Comparison of ENCODE assay signal across 8 cellular contexts in the genomic region with DNA sequence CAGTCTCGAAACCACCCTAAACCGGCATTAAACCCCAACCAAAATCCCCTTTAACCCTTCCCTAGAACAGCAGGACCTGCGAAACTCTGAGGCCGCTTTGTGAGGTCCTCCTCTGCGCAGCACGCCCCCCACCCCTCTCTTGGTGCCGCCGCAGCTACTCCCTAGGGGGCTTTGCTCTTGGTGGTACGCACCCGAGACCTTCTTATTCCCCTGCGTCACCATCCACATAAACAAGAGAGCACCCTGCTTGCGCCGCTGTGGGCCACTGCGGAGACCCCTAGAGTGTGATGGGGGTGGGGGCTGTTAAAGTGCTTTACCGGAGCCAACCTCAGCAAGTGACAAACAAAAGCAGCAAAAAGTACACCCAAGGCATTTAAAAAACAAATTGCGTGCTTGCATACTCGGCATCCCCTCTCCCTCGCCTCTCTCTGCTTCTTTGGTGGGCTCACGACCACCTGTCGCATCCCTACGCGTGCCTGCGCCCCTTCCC. TPM values are rescaled to one million over a fixed set of nuclear protein-coding genes. Genes with fewer than 3 reads are reported as not detected.
A peak's percentile ranks its signal among the peaks of the same experiment; 100 is the strongest.
DNase-seq lines count a peak whose midpoint lies in the region; ATAC-seq and TF ChIP-seq lines count a peak whose summit lies in the region.

No MANE protein-coding gene starts in this region.

- WGBS in psoas muscle, 3 donors: 45 to 57% (median 53%) methylated on average over 23 of the region's 23 CpGs

- TF ChIP-seq CTCF in DOHH2 (IDR thresholded peaks at IDR 0.05; ENCODE audit: low read depth, low read length, poor library complexity, severe bottlenecking): no peak
- no peak for TF ChIP-seq CTCF in fibroblast of lung (conservative IDR thresholded peaks at IDR 0.05 in 1 of 2, IDR thresholded peaks at IDR 0.05 in 1 of 2; ENCODE audit: low read depth in 1 of 2, low read length in 2 of 2)
- no peak for TF ChIP-seq CTCF in psoas muscle (IDR thresholded peaks at IDR 0.05)

- no peaks in the 10 kb centered on the region for H4K20me1 ChIP-seq in DOHH2 (ENCODE audit: control insufficient read depth, insufficient read depth, low read depth, low read length)
- H4K20me1 ChIP-seq in fibroblast of lung (ENCODE audit: control insufficient read depth, extremely low read depth, insufficient read depth, low read length): no peaks in the 10 kb centered on the region

- H3K27me3 ChIP-seq in DOHH2 (ENCODE audit: control insufficient read depth, low read length) (peaks cover 29% of the 10 kb centered on the region), fibroblast of lung (ENCODE audit: control insufficient read depth, insufficient read depth, low read length) (peaks cover 32% of the 10 kb centered on the region), psoas muscle (ENCODE audit: insufficient read depth in 3 of 3, low read length in 2 of 3) (peaks cover 0 to 51% (median 13%) of the 10 kb centered on the region in 3 donors), SJCRH30 (no peaks in the 10 kb centered on the region; the same call in 1 of the 2 replicates)

- H3F3A ChIP-seq in DOHH2 (ENCODE audit: control insufficient read depth, insufficient read depth): no peaks in the 10 kb centered on the region

- no peak overlapping the region for H2AFZ ChIP-seq in fibroblast of lung (ENCODE audit: low read length)

- no peaks in the 10 kb centered on the region for H3K9me3 ChIP-seq in DOHH2 (ENCODE audit: control insufficient read depth, insufficient read depth, low read length)
- no peaks in the 10 kb centered on the region for H3K9me3 ChIP-seq in SK-N-MC (ENCODE audit: low read depth, low read length)
- no peaks in the 10 kb centered on the region for H3K9me3 ChIP-seq in fibroblast of lung (ENCODE audit: control insufficient read depth, insufficient read depth, low read depth, low read length)
- H3K9me3 ChIP-seq in psoas muscle: no peaks in the 10 kb centered on the region
- H3K9me3 ChIP-seq in SJCRH30 (replicated peaks): no peaks in the 10 kb centered on the region; the same call in 1 of the 2 replicates

- peaks cover 21% of the 10 kb centered on the region for H3K4me1 ChIP-seq in DOHH2 (ENCODE audit: control insufficient read depth, low read length)
- no peaks in the 10 kb centered on the region for H3K4me1 ChIP-seq in fibroblast of lung (ENCODE audit: control insufficient read depth, extremely low read depth, insufficient read depth, low read length)
- no peaks in the 10 kb centered on the region for H3K4me1 ChIP-seq in psoas muscle
- no peaks in the 10 kb centered on the region for H3K4me1 ChIP-seq in SJCRH30

- intact Hi-C loops in psoas muscle (cut with DNase I): loop anchor here in 1 of 2 donors (5.0 to 10.0 kb wide), 2 partner anchors 205 to 367 kb away; no protein-coding TSS in a partner anchor

- H3K36me3 ChIP-seq in DOHH2 (ENCODE audit: control insufficient read depth, low read length) (peaks cover 7% of the 10 kb centered on the region; the same call in 1 of the 2 replicates), SK-N-MC (ENCODE audit: insufficient read depth, low read length) (no peaks in the 10 kb centered on the region), fibroblast of lung (ENCODE audit: control insufficient read depth, insufficient read depth, low read length) (no peaks in the 10 kb centered on the region), psoas muscle (ENCODE audit: insufficient read depth in 1 of 2, low read depth in 1 of 2) (no peaks in the 10 kb centered on the region), SJCRH30 (no peaks in the 10 kb centered on the region)

- H3K9me2 ChIP-seq in DOHH2 (replicated peaks; ENCODE audit: control insufficient read depth, low read length): no peaks in the 10 kb centered on the region

- DNase-seq in SK-N-MC (ENCODE audit: low read depth, low spot score) (no peak), fibroblast of lung (ENCODE audit: low read depth in 2 of 2) (no peak), psoas muscle (no peak), HPDE6-E6E7 (ENCODE audit: extremely low spot score) (no peak), SJCRH30 (no peak), NCI-H1092 treated with DMSO at 0.1 percent for 48 hours (lab: John Stamatoyannopoulos, UW) (no peak)

- H3K4me2 ChIP-seq in DOHH2 (ENCODE audit: low read length) (peak overlapping the region; percentile 86), fibroblast of lung (ENCODE audit: extremely low read depth, insufficient read depth, low read length) (peak overlapping the region; percentile 89)

- H3K79me2 ChIP-seq in DOHH2 (ENCODE audit: control insufficient read depth, low read length): peaks cover 39% of the 10 kb centered on the region
- no peaks in the 10 kb centered on the region for H3K79me2 ChIP-seq in fibroblast of lung (ENCODE audit: control insufficient read depth, insufficient read depth, low read length)

- H3K27ac ChIP-seq in DOHH2 (ENCODE audit: low read depth, low read length): no peak overlapping the region
- no peak overlapping the region for H3K27ac ChIP-seq in SK-N-MC
- no peak overlapping the region for H3K27ac ChIP-seq in fibroblast of lung (ENCODE audit: insufficient read depth, low read length)
- H3K27ac ChIP-seq in psoas muscle: no peak overlapping the region
- no peak overlapping the region for H3K27ac ChIP-seq in SJCRH30

- ATAC-seq in psoas muscle (no peak), HG03457 (IDR thresholded peaks at IDR 0.05; ENCODE audit: unreplicated experiment) (no peak)

- H3K9ac ChIP-seq in SK-N-MC (ENCODE audit: insufficient read length) (no peak overlapping the region), fibroblast of lung (ENCODE audit: insufficient read depth, low read length) (no peak overlapping the region)

- H3K4me3 ChIP-seq in DOHH2 (ENCODE audit: low read length) (peak overlapping the region; percentile 80), SK-N-MC (peak overlapping the region; percentile 63), fibroblast of lung (replicated peaks in 1 of 4; ENCODE audit: control extremely low read depth in 1 of 4, insufficient read depth in 1 of 4, low read depth in 3 of 4, low read length in 4 of 4) (peak overlapping the region; percentile 8 to 73 (median 58)), psoas muscle (peak overlapping the region; percentile 59), SJCRH30 (no peak overlapping the region)

RNA-seq across cellular contexts. Expression of gene GNAS, which starts 0.5 kb away (rescaled TPM):
- total RNA-seq in fibroblast of lung (256 and 421 TPM in 2 replicates), psoas muscle (1,000 to 10,000 TPM; 1,018 to 1,905 (median 1,319) TPM)
- polyA plus RNA-seq in fibroblast of lung (1,357 and 1,384 TPM in 2 replicates), psoas muscle (1,000 to 10,000 TPM in 2 of 3 donors, 100 to 1,000 TPM in 1; 700 to 1,469 (median 1,394) TPM)
- 970 and 1,051 TPM in 2 replicates for polyA plus RNA-seq in fibroblast of lung (2012)
- polyA minus RNA-seq in fibroblast of lung (ENCODE audit: low replicate concordance): 2,729 and 3,468 TPM in 2 replicates
- 2,094 and 2,122 TPM in 2 replicates for total RNA-seq in SJCRH30 (2014; rRNA removed; shearing (Covaris generic))

RNA-seq across cellular contexts. Expression of gene GNAS-AS1, which starts 1.3 kb away (rescaled TPM):
- total RNA-seq in fibroblast of lung (0.33 and 0.51 TPM in 2 replicates), psoas muscle (1 to 10 TPM in 1 of 4 donors, under 1 TPM in 2, not detected in 1; 0.26 to 1.0 (median 0.65) TPM)
- polyA plus RNA-seq in fibroblast of lung (0.28 and 0.32 TPM in 2 replicates), psoas muscle (under 1 TPM; 0.03 to 0.53 (median 0.13) TPM)
- 0.59 and 0.74 TPM in 2 replicates for polyA plus RNA-seq in fibroblast of lung (2012)
- polyA minus RNA-seq in fibroblast of lung (ENCODE audit: low replicate concordance): not detected in 2 replicates
- total RNA-seq in SJCRH30 (2014; rRNA removed; shearing (Covaris generic)): not detected in 2 replicates
